16 cellular contexts compared by ENCODE assay signal in the genomic region with DNA sequence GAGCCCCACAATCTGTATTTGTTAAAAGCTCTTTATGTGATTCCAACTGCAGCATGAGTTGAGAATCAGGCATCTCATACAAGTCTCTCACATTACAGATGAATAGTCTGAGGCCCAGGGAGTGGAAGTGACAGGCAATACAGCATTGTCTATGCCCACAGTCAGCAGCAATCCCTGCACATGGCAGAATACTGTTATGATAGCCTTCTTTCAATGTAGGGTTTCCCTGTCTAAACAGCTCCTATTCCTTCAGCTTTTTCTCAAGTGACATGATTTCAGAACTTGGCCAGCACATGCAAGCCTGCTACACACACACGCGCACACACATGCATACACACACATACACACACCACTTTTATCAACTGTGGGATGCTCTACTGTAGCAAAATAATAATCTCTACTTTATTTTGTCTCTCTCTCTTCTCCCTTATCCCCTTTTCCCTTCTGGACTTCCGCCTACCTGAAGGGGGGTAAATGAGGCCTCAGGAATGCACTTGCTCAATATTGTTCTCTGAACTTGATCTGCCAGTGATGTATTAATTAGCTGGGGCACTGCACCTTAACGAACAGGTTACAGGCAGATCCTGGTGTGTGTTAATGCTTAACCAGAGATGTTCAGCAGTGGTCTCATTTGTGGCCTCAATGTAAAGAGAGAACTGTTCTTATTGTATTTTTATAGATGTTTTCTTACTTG.
A peak's percentile ranks its signal among the peaks of the same experiment; 100 is the strongest.
DNase-seq lines count a peak whose midpoint lies in the region; ATAC-seq and TF ChIP-seq lines count a peak whose summit lies in the region.
"Had no signal": no experiment of that assay in that cellular context is flagged by ENCODE, and none has a peak within 500 bp of the region (broad histone marks: within the 10 kb centered on the region; RNA-seq: fewer than 3 reads in every experiment).

No MANE protein-coding gene starts in this region.

- in situ Hi-C loops in gastrocnemius medialis (cut with MboI; ENCODE audit: low sequenced_read_pairs in 4 of 4) = loop anchor here in 1 of 4 donors (25.0 kb wide), 1 partner anchor 109 kb away; the partner anchor contains the start of gene SETBP1

- H3K27ac ChIP-seq in gastrocnemius medialis = peak overlapping the region; percentile 55 to 91 (median 89)
- H3K27ac ChIP-seq: C4-2B, testis had no signal

- H3K36me3 Mint-ChIP-seq in IgD-negative memory B cell (peaks cover 12% of the 10 kb centered on the region), CD14-positive monocyte (peaks cover 0 to 1% of the 10 kb centered on the region in 2 donors)
- H3K36me3 Mint-ChIP-seq: T-cell had no signal

- H3K27ac Mint-ChIP-seq in IgD-negative memory B cell (peak overlapping the region in 2 of 3 donors; percentile 50 to 95), CD14-positive monocyte (no peak overlapping the region)
- H3K27ac Mint-ChIP-seq: T-cell had no signal

- H3K36me3 ChIP-seq in gastrocnemius medialis = no peaks in the 10 kb centered on the region

- no peaks in the 10 kb centered on the region for H3K9me3 ChIP-seq in gastrocnemius medialis
- H3K9me3 ChIP-seq: testis had no signal

- TF ChIP-seq CTCF in gastrocnemius medialis (IDR thresholded peaks at IDR 0.05 in 4 of 5, conservative IDR thresholded peaks at IDR 0.05 in 1 of 5) (no peak), CD14-positive monocyte (IDR thresholded peaks at IDR 0.05) (no peak)

- H3K4me1 ChIP-seq in gastrocnemius medialis = peaks cover 66 to 70% of the 10 kb centered on the region in 2 donors

- H3K4me3 Mint-ChIP-seq in IgD-negative memory B cell (peak overlapping the region in 1 of 4 donors; percentile 30), CD14-positive monocyte (no peak overlapping the region)
- H3K4me3 Mint-ChIP-seq: T-cell had no signal

- DNase-seq in kidney tubule cell (ENCODE audit: low spot score) (peak; percentile 82), gastrocnemius medialis (no peak), nucleus accumbens (lab: John Stamatoyannopoulos, UW) (no peak), CD14-positive monocyte (ENCODE audit: low spot score) (no peak), ecto neural progenitor cell (ENCODE audit: low spot score) (no peak)
- DNase-seq: activated CD8-positive, alpha-beta memory T cell treated with anti-CD3 and anti-CD28 coated beads, Interleukin-2, amount 50 U/mL, for 4 hours; activated naive CD4-positive, alpha-beta T cell treated with anti-CD3 and anti-CD28 coated beads, Interleukin-2, amount 50 U/mL, for 16 hours; effector memory CD4-positive, alpha-beta T cell; mesendoderm; NCI-H2029; NCI-H82; T-cell; testis had no signal

- no peaks in the 10 kb centered on the region for H3K27me3 ChIP-seq in gastrocnemius medialis
- H3K27me3 ChIP-seq: testis had no signal

- H3K4me3 ChIP-seq in gastrocnemius medialis = no peak overlapping the region
- H3K4me3 ChIP-seq: testis had no signal

- no peaks in the 10 kb centered on the region for H3K27me3 Mint-ChIP-seq in IgD-negative memory B cell
- peaks cover 10 to 14% (median 14%) of the 10 kb centered on the region in 3 donors for H3K27me3 Mint-ChIP-seq in CD14-positive monocyte (ENCODE audit: low read depth in 3 of 3)
- H3K27me3 Mint-ChIP-seq: T-cell had no signal

- intact Hi-C loops in gastrocnemius medialis (cut with DNase I; ENCODE audit: low total_unique reads) = no loop called here
- intact Hi-C loops in CD14-positive monocyte (cut with micrococcal nuclease) = no loop called here

- TF ChIP-seq POLR2A in gastrocnemius medialis (IDR thresholded peaks at IDR 0.05) = no peak

- ATAC-seq in GM19372 (IDR thresholded peaks at IDR 0.05; ENCODE audit: low read depth, unreplicated experiment) (peak; percentile 38), gastrocnemius medialis (peak in 1 of 2 donors; percentile 10)
- ATAC-seq: T-cell had no signal

- H3K9me3 Mint-ChIP-seq in IgD-negative memory B cell = peaks cover 0 to 4% (median 1%) of the 10 kb centered on the region in 3 donors
- H3K9me3 Mint-ChIP-seq in CD14-positive monocyte = peaks cover 0 to 8% (median 2%) of the 10 kb centered on the region in 7 donors

- H3K4me1 Mint-ChIP-seq in IgD-negative memory B cell (peaks cover 46 to 77% (median 65%) of the 10 kb centered on the region in 3 donors), CD14-positive monocyte (peaks cover 24% of the 10 kb centered on the region)

Comparison
In these comparisons a context has a peak if more than half of its experiments do, and no peak if none do; other contexts are left out.
1. H3K27ac Mint-ChIP-seq: peak in IgD-negative memory B cell (2 of 3); none in CD14-positive monocyte (0 of 7).